Comparison of ENCODE assay signal across 11 cellular contexts in the genomic region with DNA sequence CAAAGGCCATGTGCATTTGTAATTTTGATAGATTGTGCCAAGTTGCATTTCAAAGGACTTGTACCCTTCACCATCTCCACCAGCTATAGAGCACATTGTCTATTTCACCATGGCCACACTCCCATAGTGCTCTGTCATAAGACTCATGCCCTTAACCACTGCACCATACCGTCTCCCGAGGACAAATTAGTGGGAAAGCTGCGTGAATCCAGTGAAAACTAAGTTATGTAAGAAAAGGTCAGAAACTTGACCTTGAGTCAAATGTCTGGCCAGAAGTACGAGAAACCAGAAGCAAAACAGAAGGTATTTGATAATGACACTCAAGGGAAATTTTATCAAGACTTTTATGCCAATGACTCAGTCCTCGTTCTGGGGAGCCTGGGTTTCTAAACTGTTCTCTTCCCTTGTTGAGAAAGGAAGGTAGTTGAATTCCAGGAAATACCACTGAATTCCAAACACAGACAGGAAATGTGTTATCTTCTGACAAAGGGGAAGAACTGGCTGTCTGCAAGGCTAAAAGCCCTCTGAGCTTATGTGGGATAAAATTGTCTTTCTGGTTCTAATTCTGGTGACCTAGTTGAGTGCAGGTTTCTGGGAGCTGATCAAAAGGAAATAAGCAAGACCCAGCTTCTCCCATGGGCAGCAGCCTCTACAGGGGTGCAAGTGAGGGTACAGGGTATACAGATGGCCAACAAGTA. TPM values are rescaled to one million over a fixed set of nuclear protein-coding genes. Genes with fewer than 3 reads are reported as not detected.
A peak's percentile ranks its signal among the peaks of the same experiment; 100 is the strongest.
DNase-seq lines count a peak whose midpoint lies in the region; ATAC-seq and TF ChIP-seq lines count a peak whose summit lies in the region.
"Had no signal": no experiment of that assay in that cellular context is flagged by ENCODE, and none has a peak within 500 bp of the region (broad histone marks: within the 10 kb centered on the region; RNA-seq: fewer than 3 reads in every experiment).

No MANE protein-coding gene starts in this region.

- CTCF ChIA-PET in HEK293T (lab: Yijun Ruan, JAX), result interaction anchor here (0.6 kb wide), 1 partner anchor 779 kb away, joined by 3 read pairs; no protein-coding TSS in a partner anchor

- DNase-seq in HCEC 1CT, result peak; percentile 69
- peak; percentile 42 for DNase-seq in adipocyte (ENCODE audit: low read depth)
- no peak for DNase-seq in left ventricle myocardium superior
- peak; percentile 25 for DNase-seq in retinal pigment epithelial cell (ENCODE audit: low read depth)
- DNase-seq in NK-92 treated with Interleukin-12 subunit alpha and Interleukin-12 subunit beta, amount 100 ng/mL, for 24 hours (lab: John Stamatoyannopoulos, UW), result no peak
- DNase-seq in HEK293T (ENCODE audit: extremely low spot score), result no peak
- DNase-seq in activated effector memory CD4-positive, alpha-beta T cell treated with Interleukin-2 at 50 U/mL for 16 hours, result no peak
- DNase-seq: activated T-cell treated with anti-CD3 and anti-CD28 coated beads, Interleukin-2, amount 50 U/mL, for 24 hours; esophagus squamous epithelium; NCI-H187 treated with DMSO at 0.1 percent for 48 hours had no signal

- no peak for TF ChIP-seq CTCF in retinal pigment epithelial cell (conservative IDR thresholded peaks at IDR 0.05; ENCODE audit: low read depth, low read length)

- no peak overlapping the region for H3K9ac ChIP-seq in adipocyte (ENCODE audit: low read length)

- peak; percentile 94 for ATAC-seq in left ventricle myocardium superior
- ATAC-seq in GM19328 (IDR thresholded peaks at IDR 0.05; ENCODE audit: unreplicated experiment), result no peak

- H3K27me3 ChIP-seq in adipocyte (replicated peaks; ENCODE audit: control insufficient read depth, insufficient read depth, low read length), result peaks cover 7% of the 10 kb centered on the region
- H3K27me3 ChIP-seq: esophagus squamous epithelium had no signal

- intact Hi-C loops in left ventricle myocardium superior (cut with micrococcal nuclease), result no loop called here

- peaks cover 13% of the 10 kb centered on the region for H3K4me1 ChIP-seq in adipocyte (ENCODE audit: control insufficient read depth, insufficient read depth, low read length)
- H3K4me1 ChIP-seq: esophagus squamous epithelium had no signal

- H3K9me3 ChIP-seq in adipocyte (ENCODE audit: control insufficient read depth, low read length), result no peaks in the 10 kb centered on the region
- H3K9me3 ChIP-seq: esophagus squamous epithelium had no signal

- no peaks in the 10 kb centered on the region for H3K36me3 ChIP-seq in adipocyte (ENCODE audit: control insufficient read depth, insufficient read depth, low read length, severe bottlenecking)
- H3K36me3 ChIP-seq: esophagus squamous epithelium had no signal

- H3K4me3 ChIP-seq in adipocyte (ENCODE audit: low read length) (no peak overlapping the region), retinal pigment epithelial cell (ENCODE audit: low read length) (no peak overlapping the region)
- H3K4me3 ChIP-seq: esophagus squamous epithelium had no signal

- POLR2A ChIA-PET in HEK293T (lab: Yijun Ruan, JAX), result no interaction called here

TF ChIP-seq in HEK293T, 16 proteins besides CTCF, POLR2A, EP300 and RAD21:
- TF ChIP-seq, protein P1, sequence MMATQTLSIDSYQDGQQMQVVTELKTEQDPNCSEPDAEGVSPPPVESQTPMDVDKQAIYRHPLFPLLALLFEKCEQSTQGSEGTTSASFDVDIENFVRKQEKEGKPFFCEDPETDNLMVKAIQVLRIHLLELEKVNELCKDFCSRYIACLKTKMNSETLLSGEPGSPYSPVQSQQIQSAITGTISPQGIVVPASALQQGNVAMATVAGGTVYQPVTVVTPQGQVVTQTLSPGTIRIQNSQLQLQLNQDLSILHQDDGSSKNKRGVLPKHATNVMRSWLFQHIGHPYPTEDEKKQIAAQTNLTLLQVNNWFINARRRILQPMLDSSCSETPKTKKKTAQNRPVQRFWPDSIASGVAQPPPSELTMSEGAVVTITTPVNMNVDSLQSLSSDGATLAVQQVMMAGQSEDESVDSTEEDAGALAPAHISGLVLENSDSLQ (IDR thresholded peaks at IDR 0.05), result no peak
- no peak for TF ChIP-seq ZNF384 (IDR thresholded peaks at IDR 0.05)
- TF ChIP-seq BHLHE40 (IDR thresholded peaks at IDR 0.05; ENCODE audit: borderline replicate concordance), result no peak
- TF ChIP-seq FOXM1 (IDR thresholded peaks at IDR 0.05; ENCODE audit: borderline replicate concordance), result no peak
- no peak for TF ChIP-seq CTBP1 (IDR thresholded peaks at IDR 0.05; ENCODE audit: borderline replicate concordance)
- no peak for TF ChIP-seq HDGF (IDR thresholded peaks at IDR 0.05; ENCODE audit: borderline replicate concordance)
- no peak for TF ChIP-seq SP1 (IDR thresholded peaks at IDR 0.05)
- no peak for TF ChIP-seq TARDBP (IDR thresholded peaks at IDR 0.05)
- no peak for TF ChIP-seq NFRKB (IDR thresholded peaks at IDR 0.05)
- no peak for TF ChIP-seq FOXK2 (IDR thresholded peaks at IDR 0.05)
- no peak for TF ChIP-seq FOXA1 (IDR thresholded peaks at IDR 0.05)
- TF ChIP-seq ELF4 (IDR thresholded peaks at IDR 0.05), result no peak
- TF ChIP-seq L3MBTL2 (conservative IDR thresholded peaks at IDR 0.05), result no peak

RNA-seq across cellular contexts. Expression of gene CDK1, which starts 49.7 kb away (rescaled TPM):
- 2.2 TPM for total RNA-seq in left ventricle myocardium superior

Comparison
In these comparisons a context has a peak if more than half of its experiments do, and no peak if none do; other contexts are left out.
1. DNase-seq: peak in HCEC 1CT (single experiment), adipocyte (single experiment) and retinal pigment epithelial cell (single experiment); none in left ventricle myocardium superior (single experiment), NK-92 treated with Interleukin-12 subunit alpha and Interleukin-12 subunit beta, amount 100 ng/mL, for 24 hours (single experiment), HEK293T (single experiment) and activated effector memory CD4-positive, alpha-beta T cell treated with Interleukin-2 at 50 U/mL for 16 hours (single experiment).